32 cellular contexts compared by ENCODE assay signal in the genomic region with DNA sequence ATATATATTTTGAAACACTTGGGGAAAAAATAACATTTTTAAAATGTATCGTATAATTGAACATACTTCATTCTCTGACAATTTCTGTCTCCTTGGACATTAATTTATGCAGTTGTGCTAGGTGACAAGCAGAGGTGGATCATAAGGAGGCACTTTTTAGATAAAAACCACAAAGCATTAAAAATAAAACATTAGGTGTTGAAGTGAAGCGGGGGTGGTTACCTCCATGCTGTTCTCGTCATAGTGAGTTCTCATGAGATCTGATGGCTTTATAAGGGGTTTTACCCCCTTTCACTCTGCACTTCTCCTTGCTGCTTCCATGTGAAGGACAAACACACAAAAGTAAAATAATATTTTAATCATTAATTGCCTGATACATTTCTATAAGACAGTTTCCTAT.
"Had no signal": no experiment of that assay in that cellular context is flagged by ENCODE, and none has a peak within 500 bp of the region (broad histone marks: within the 10 kb centered on the region; RNA-seq: fewer than 3 reads in every experiment).

No MANE protein-coding gene starts in this region.

- H3K9me3 ChIP-seq: adrenal gland, ascending aorta, body of pancreas, breast epithelium had no signal

- ATAC-seq: activated naive CD4-positive, alpha-beta T cell treated with anti-CD3 and anti-CD28 coated beads, Interleukin-2, amount 50 U/mL, for 72 hours; activated naive CD8-positive, alpha-beta T cell treated with anti-CD3 and anti-CD28 coated beads, Interleukin-2, amount 50 U/mL, for 24 hours; activated T-cell treated with anti-CD3 and anti-CD28 coated beads, Interleukin-2, amount 50 U/mL, for 4 hours; activated T-cell treated with anti-CD3 and anti-CD28 coated beads, Interleukin-2, amount 50 U/mL, for 72 hours; activated T-helper 17 cell treated with anti-CD3 and anti-CD28 coated beads, Interleukin-2, amount 50 U/mL, for 72 hours; body of pancreas had no signal

- H3K36me3 ChIP-seq: adrenal gland, ascending aorta, brain microvascular endothelial cell, breast epithelium, cardiac muscle cell had no signal

- H3K27ac ChIP-seq: adrenal gland, ascending aorta, body of pancreas, brain microvascular endothelial cell, breast epithelium, cardiac muscle cell had no signal

- H3K27me3 ChIP-seq: adrenal gland, ascending aorta, body of pancreas, brain microvascular endothelial cell, breast epithelium, cardiac muscle cell had no signal

- H3K4me1 ChIP-seq: adrenal gland, ascending aorta, body of pancreas, breast epithelium had no signal

- FAIRE-seq: astrocyte, bronchial epithelial cell had no signal

- H3K4me3 ChIP-seq: adrenal gland, ascending aorta, body of pancreas, breast epithelium, cardiac muscle cell had no signal

- DNase-seq: activated effector memory CD4-positive, alpha-beta T cell treated with anti-CD3 and anti-CD28 coated beads, Interleukin-2, amount 50 U/mL, for 16 hours; activated effector memory CD4-positive, alpha-beta T cell treated with Interleukin-2 at 50 U/mL for 16 hours; activated gamma-delta T cell; activated gamma-delta T cell treated with Interleukin-2 at 50 U/mL for 16 hours; activated naive CD4-positive, alpha-beta T cell; activated naive CD4-positive, alpha-beta T cell treated with anti-CD3 and anti-CD28 coated beads for 36 hours; activated naive CD4-positive, alpha-beta T cell treated with anti-CD3 and anti-CD28 coated beads, Interleukin-2, amount 10 ng/mL, durations not matched to agents 7 days and 5 days; activated naive CD4-positive, alpha-beta T cell treated with anti-CD3 and anti-CD28 coated beads, Interleukin-2, amount 50 U/mL, for 16 hours; activated naive CD4-positive, alpha-beta T cell treated with Interleukin-2 at 50 U/mL for 16 hours; activated naive CD8-positive, alpha-beta T cell treated with anti-CD3 and anti-CD28 coated beads for 36 hours; activated naive CD8-positive, alpha-beta T cell treated with anti-CD3 and anti-CD28 coated beads, Interleukin-2, amount 10 ng/mL, durations not matched to agents 7 days and 5 days; activated naive CD8-positive, alpha-beta T cell treated with anti-CD3 and anti-CD28 coated beads, Interleukin-2, amount 50 U/mL, for 24 hours; activated T-cell treated with anti-CD3 and anti-CD28 coated beads, Interleukin-2, amount 50 U/mL, for 24 hours; activated T-cell treated with anti-CD3 and anti-CD28 coated beads, Interleukin-2, amount 50 U/mL, for 4 hours; activated T-cell treated with anti-CD3 and anti-CD28 coated beads, Interleukin-2, amount 50 U/mL, for 48 hours; activated T-cell treated with anti-CD3 and anti-CD28 coated beads, Interleukin-2, amount 50 U/mL, for 72 hours; adrenal gland; amniotic stem cell; amygdala; anterior cingulate cortex; aorta; body of pancreas; brain microvascular endothelial cell; central memory CD4-positive, alpha-beta T cell; cerebellar nuclear complex had no signal
